Comparison of ENCODE assay signal across 8 cellular contexts in the genomic region with DNA sequence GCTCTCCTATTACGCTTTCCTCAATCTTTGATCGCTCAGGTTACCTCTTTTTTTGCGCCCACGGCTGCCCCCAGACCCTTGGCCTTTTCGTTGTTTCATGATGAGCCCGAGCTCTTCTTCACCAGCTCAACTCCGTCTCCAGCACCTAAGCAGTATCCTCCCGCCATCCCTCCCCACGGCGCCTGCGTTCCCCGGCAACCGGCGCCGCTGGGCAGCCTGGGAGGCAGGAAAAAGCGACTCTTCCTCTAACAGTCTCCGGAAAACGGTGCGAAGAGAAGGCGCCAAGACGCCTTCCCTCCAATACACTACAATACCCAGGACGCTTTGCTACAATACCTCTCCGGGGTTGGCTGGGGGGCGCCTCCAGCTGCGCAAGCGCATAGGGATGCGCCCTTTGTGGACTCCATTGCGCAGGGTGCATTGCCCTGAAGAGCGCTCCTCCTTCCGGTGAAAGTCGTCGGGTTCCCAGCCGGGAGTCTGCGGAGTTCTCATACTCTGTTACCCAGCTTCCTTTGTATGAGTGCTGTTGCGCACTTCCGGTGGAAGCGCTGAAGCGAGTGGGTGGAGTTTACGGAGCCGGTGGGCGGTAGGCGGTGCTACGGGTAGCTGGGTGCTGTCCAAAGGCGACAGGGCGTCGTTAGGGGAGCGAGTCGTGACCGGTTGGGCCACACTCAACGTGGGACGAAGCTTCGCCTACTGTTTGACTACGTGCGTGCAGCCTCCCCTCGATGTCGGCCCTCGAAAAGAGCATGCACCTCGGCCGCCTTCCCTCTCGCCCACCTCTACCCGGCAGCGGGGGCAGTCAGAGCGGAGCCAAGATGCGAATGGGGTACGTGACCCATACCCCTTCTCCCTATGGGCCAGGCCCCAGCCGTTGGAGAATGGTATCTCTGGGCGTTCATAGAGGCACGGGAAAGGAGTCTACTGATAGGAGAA. TPM values are rescaled to one million over a fixed set of nuclear protein-coding genes. Genes with fewer than 3 reads are reported as not detected.
DNase-seq lines count a peak whose midpoint lies in the region; ATAC-seq and TF ChIP-seq lines count a peak whose summit lies in the region.

Gene C2CD3, minus strand, starts transcription at position 309 of the 936 bp plus-strand sequence. Its CDS starts 210 bp downstream, at position 99.
Gene PPME1, plus strand, starts transcription at position 596 of the 936 bp plus-strand sequence. Its CDS starts 133 bp downstream, at position 729.

- H3K4me3 ChIP-seq in GM08714 (ENCODE audit: low read length) (peak within 1 kb of the TSS; percentile 87), NB4 (ENCODE audit: low read depth, low read length) (peak within 1 kb of the TSS; percentile 87)

- H3K9me3 Mint-ChIP-seq in activated naive CD4-positive, alpha-beta T cell treated with anti-CD3 and anti-CD28 coated beads for 36 hours = no peaks in the 10 kb centered on the region

- peak; percentile 93 for ATAC-seq in HG02571 (IDR thresholded peaks at IDR 0.05; ENCODE audit: unreplicated experiment)

- H3K4me3 Mint-ChIP-seq in activated naive CD4-positive, alpha-beta T cell treated with anti-CD3 and anti-CD28 coated beads for 36 hours = no peak within 1 kb of the TSS

- CTCF ChIA-PET in activated naive CD4-positive, alpha-beta T cell treated with anti-CD3 and anti-CD28 coated beads for 36 hours (lab: Charles Lee) = interaction anchor here (1.0 kb wide), 1 partner anchor 85 kb away, joined by 4 read pairs; no protein-coding TSS in a partner anchor

- DNase-seq in NB4 (ENCODE audit: low read depth) (peak; percentile 100), SK-N-DZ (ENCODE audit: low spot score) (peak; percentile 100), germinal center (ENCODE audit: low spot score) (peak; percentile 96), non-pigmented ciliary epithelial cell (ENCODE audit: low read depth) (peak; percentile 98), superior temporal gyrus (ENCODE audit: extremely low spot score) (peak; percentile 100)
- peak; percentile 99 for DNase-seq in activated naive CD4-positive, alpha-beta T cell treated with anti-CD3 and anti-CD28 coated beads for 36 hours

- no peak for TF ChIP-seq CTCF in NB4 (IDR thresholded peaks at IDR 0.05; ENCODE audit: low read depth, low read length)

- H3K4me1 Mint-ChIP-seq in activated naive CD4-positive, alpha-beta T cell treated with anti-CD3 and anti-CD28 coated beads for 36 hours (ENCODE audit: low read depth) = peaks cover 17% of the 10 kb centered on the region

- H3K36me3 Mint-ChIP-seq in activated naive CD4-positive, alpha-beta T cell treated with anti-CD3 and anti-CD28 coated beads for 36 hours (ENCODE audit: low read depth) = peaks cover 15% of the 10 kb centered on the region

- intact Hi-C loops in activated naive CD4-positive, alpha-beta T cell treated with anti-CD3 and anti-CD28 coated beads for 36 hours (cut with micrococcal nuclease) = loop anchor here (1.0 to 5.0 kb wide), 11 partner anchors 61 to 573 kb away; partner anchors contain the start of genes FAM168A, LIPT2, PGM2L1 and POLD3

- no peak within 1 kb of the TSS for H3K27ac Mint-ChIP-seq in activated naive CD4-positive, alpha-beta T cell treated with anti-CD3 and anti-CD28 coated beads for 36 hours

- no peaks in the 10 kb centered on the region for H3K27me3 Mint-ChIP-seq in activated naive CD4-positive, alpha-beta T cell treated with anti-CD3 and anti-CD28 coated beads for 36 hours (ENCODE audit: low read depth)

- peak; percentile 86 for TF ChIP-seq POLR2A in NB4 (IDR thresholded peaks at IDR 0.05; ENCODE audit: extremely low read depth, insufficient read length)

RNA-seq across cellular contexts. Expression of gene C2CD3, which starts in this region (rescaled TPM):
- 14.2 and 16.3 TPM in 2 replicates for polyA plus RNA-seq in SK-N-DZ (2014; cell fraction: cytosol; rRNA removed)
- 5.4 and 9.6 TPM in 2 replicates for polyA plus RNA-seq in SK-N-DZ (2014; cell fraction: nucleus; rRNA removed)
- 10 to 100 TPM; 21.3 to 23.1 TPM for total RNA-seq in activated naive CD4-positive, alpha-beta T cell treated with anti-CD3 and anti-CD28 coated beads for 36 hours

RNA-seq across cellular contexts. Expression of gene PPME1, which starts in this region (rescaled TPM):
- polyA plus RNA-seq in SK-N-DZ (2014; cell fraction: cytosol; rRNA removed) = 67.4 and 70.4 TPM in 2 replicates
- polyA plus RNA-seq in SK-N-DZ (2014; cell fraction: nucleus; rRNA removed) = 36.0 and 50.1 TPM in 2 replicates
- 10 to 100 TPM; 19.0 to 22.1 TPM for total RNA-seq in activated naive CD4-positive, alpha-beta T cell treated with anti-CD3 and anti-CD28 coated beads for 36 hours

Comparison
In these comparisons a context has a peak if more than half of its experiments do, and no peak if none do; other contexts are left out.
1. Peak in every context shown above with its lines: DNase-seq, ATAC-seq and H3K4me3 ChIP-seq.